In the genomic region with DNA sequence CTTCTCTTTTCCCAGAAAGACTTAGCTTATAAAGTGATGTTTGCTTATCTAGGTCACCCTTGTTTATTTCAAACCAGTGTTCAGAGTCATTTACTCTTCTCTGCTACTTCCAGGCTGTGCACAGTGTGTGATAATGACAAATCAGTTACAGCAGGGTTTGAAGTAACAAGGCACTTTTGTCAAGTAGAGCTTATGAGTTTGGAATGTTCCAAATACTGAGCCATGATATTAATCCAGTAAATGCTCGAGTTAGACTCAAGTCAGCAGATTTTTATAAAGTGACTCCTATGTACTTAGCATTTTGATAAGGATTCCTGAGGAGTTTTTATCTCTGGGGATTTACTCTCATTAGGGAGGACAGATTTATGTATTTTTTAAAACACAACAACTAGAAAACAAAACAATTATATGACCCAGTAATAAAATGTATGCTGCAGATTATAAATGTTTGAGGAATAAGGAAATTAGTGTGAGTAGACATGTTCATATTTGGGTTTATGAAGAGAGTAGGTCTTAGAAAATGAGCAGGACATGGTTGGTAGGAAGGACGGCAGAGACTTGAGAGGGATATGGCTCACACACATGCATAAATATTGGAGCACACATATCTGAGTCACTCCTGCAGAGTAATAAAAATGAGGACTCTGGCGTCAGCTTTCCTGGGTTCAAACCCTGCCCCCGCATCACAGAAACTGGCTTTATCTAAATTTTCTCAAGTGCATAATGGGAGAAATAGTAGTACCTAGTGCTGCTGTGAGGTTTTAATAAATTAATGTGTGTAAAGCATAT, we compare ENCODE assay signal across 22 cellular contexts.
DNase-seq lines count a peak whose midpoint lies in the region; ATAC-seq, FAIRE-seq and TF ChIP-seq lines count a peak whose summit lies in the region.
"Had no signal": no experiment of that assay in that cellular context is flagged by ENCODE, and none has a peak within 500 bp of the region (broad histone marks: within the 10 kb centered on the region; RNA-seq: fewer than 3 reads in every experiment).

No MANE protein-coding gene starts in this region.

- no peaks in the 10 kb centered on the region for H3K4me1 ChIP-seq in right atrium auricular region
- no peaks in the 10 kb centered on the region for H3K4me1 ChIP-seq in testis
- H3K4me1 ChIP-seq: uterus had no signal

- H3K9me3 ChIP-seq in right atrium auricular region (no peaks in the 10 kb centered on the region), testis (no peaks in the 10 kb centered on the region)
- H3K9me3 ChIP-seq: uterus had no signal

- peak overlapping the region; percentile 28 to 81 for H3K27ac ChIP-seq in right atrium auricular region
- no peak overlapping the region for H3K27ac ChIP-seq in testis

- intact Hi-C loops in testis (cut with DNase I; ENCODE audit: low total_unique reads) (no loop called here), posterior cingulate gyrus (cut with DNase I) (no loop called here)

- TF ChIP-seq POLR2A in testis (IDR thresholded peaks at IDR 0.05) = no peak

- TF ChIP-seq CTCF in right atrium auricular region (IDR thresholded peaks at IDR 0.05) (no peak), testis (IDR thresholded peaks at IDR 0.05) (no peak)

- no peak overlapping the region for H3K4me3 ChIP-seq in right atrium auricular region
- H3K4me3 ChIP-seq in testis = no peak overlapping the region
- H3K4me3 ChIP-seq: uterus had no signal

- H3K36me3 ChIP-seq in right atrium auricular region = no peaks in the 10 kb centered on the region
- H3K36me3 ChIP-seq in testis (ENCODE audit: low read depth, missing control alignments) = no peaks in the 10 kb centered on the region
- H3K36me3 ChIP-seq: uterus had no signal

- WGBS in testis, 2 donors = 59 to 60% methylated on average over 4 of the region's 4 CpGs

- H3K27me3 ChIP-seq in right atrium auricular region (no peaks in the 10 kb centered on the region), testis (no peaks in the 10 kb centered on the region)
- H3K27me3 ChIP-seq: uterus had no signal

- ATAC-seq in GM21737 (IDR thresholded peaks at IDR 0.05; ENCODE audit: unreplicated experiment) = no peak
- ATAC-seq: activated T-helper 17 cell treated with anti-CD3 and anti-CD28 coated beads, Interleukin-2, amount 50 U/mL, for 72 hours; stimulated activated memory B cell treated with anti-CD40 and anti-IgM and Interleukin-4, amounts not matched to agents 10 μg/mL and 1 μg/mL and 100 μg/mL, for 72 hours; WTC11 had no signal

- peak; percentile 99 for FAIRE-seq in A204.1 (lab: Jason Lieb, UNC)
- FAIRE-seq: H54 had no signal

- DNase-seq in LHCN-M2 (ENCODE audit: low read depth) (peak; percentile 17), amniotic epithelial cell (ENCODE audit: low read depth) (peak; percentile 83), right atrium auricular region (ENCODE audit: low spot score) (no peak), testis (no peak), DMS79 (lab: John Stamatoyannopoulos, UW) (no peak), posterior cingulate gyrus (no peak)
- DNase-seq: ACHN; activated CD4-positive, alpha-beta T cell treated with anti-CD3 and anti-CD28 coated beads, Interleukin-2, amount 50 U/mL, for 48 hours; activated CD8-positive, alpha-beta memory T cell treated with anti-CD3 and anti-CD28 coated beads, Interleukin-2, amount 50 U/mL, for 4 hours; aorta; central memory CD4-positive, alpha-beta T cell; COR-L47; NCI-H146; NCI-H510A treated with DMSO at 0.1 percent for 48 hours; stimulated activated CD4-positive, alpha-beta T cell treated with anti-CD3 and anti-CD28 coated beads, Interleukin-4, amount 100 ng/mL, for 1 hour; uterus had no signal

Comparison
In these comparisons a context has a peak if more than half of its experiments do, and no peak if none do; other contexts are left out.
1. DNase-seq: peak in LHCN-M2 (single experiment) and amniotic epithelial cell (single experiment); none in right atrium auricular region (single experiment), testis (single experiment), DMS79 (single experiment) and posterior cingulate gyrus (0 of 10).
2. H3K27ac ChIP-seq: peak in right atrium auricular region (2 of 2); none in testis (0 of 2).